36 cellular contexts compared by ENCODE assay signal in genomic region chr18:63058521-63058920, GRCh38.
"Had no signal": no experiment of that assay in that cellular context is flagged by ENCODE, and none has a peak within 500 bp of the region (broad histone marks: within the 10 kb centered on the region; RNA-seq: fewer than 3 reads in every experiment).

No MANE protein-coding gene starts in this region.

- H3K27ac Mint-ChIP-seq: activated CD4-positive, alpha-beta T cell treated with anti-CD3 and anti-CD28 coated beads, Interleukin-2, amount 10 ng/mL, durations not matched to agents 24 days and 14 days; activated CD8-positive, alpha-beta T cell treated with anti-CD3 and anti-CD28 coated beads for 36 hours; activated naive CD4-positive, alpha-beta T cell treated with anti-CD3 and anti-CD28 coated beads, Interleukin-2, amount 50 U/mL, for 24 hours; activated T-cell treated with anti-CD3 and anti-CD28 coated beads, Interleukin-2, amount 50 U/mL, for 72 hours; activated T-helper 17 cell treated with anti-CD3 and anti-CD28 coated beads, Interleukin-2, amount 50 U/mL, for 72 hours had no signal

- H3K4me3 Mint-ChIP-seq: activated CD4-positive, alpha-beta T cell treated with anti-CD3 and anti-CD28 coated beads, Interleukin-2, amount 10 ng/mL, durations not matched to agents 24 days and 14 days; activated CD8-positive, alpha-beta T cell treated with anti-CD3 and anti-CD28 coated beads for 36 hours; activated naive CD4-positive, alpha-beta T cell treated with anti-CD3 and anti-CD28 coated beads, Interleukin-2, amount 50 U/mL, for 24 hours; activated T-cell treated with anti-CD3 and anti-CD28 coated beads, Interleukin-2, amount 50 U/mL, for 72 hours; activated T-helper 17 cell treated with anti-CD3 and anti-CD28 coated beads, Interleukin-2, amount 50 U/mL, for 72 hours; brain had no signal

- DNase-seq: activated CD4-positive, alpha-beta T cell treated with anti-CD3 and anti-CD28 coated beads, Interleukin-2, amount 10 ng/mL, durations not matched to agents 24 days and 14 days; activated CD4-positive, alpha-beta T cell treated with anti-CD3 and anti-CD28 coated beads, Interleukin-2, amount 50 U/mL, for 4 hours; activated CD8-positive, alpha-beta T cell treated with anti-CD3 and anti-CD28 coated beads for 36 hours; activated effector memory CD4-positive, alpha-beta T cell treated with anti-CD3 and anti-CD28 coated beads, Interleukin-2, amount 50 U/mL, for 16 hours; activated naive CD4-positive, alpha-beta T cell; activated T-cell treated with anti-CD3 and anti-CD28 coated beads, Interleukin-2, amount 50 U/mL, for 1 hour; activated T-cell treated with anti-CD3 and anti-CD28 coated beads, Interleukin-2, amount 50 U/mL, for 72 hours; anterior cingulate cortex; caudate nucleus; cerebellar nuclear complex; Kasumi-1; KG1; MM.1S; NCI-H1092 treated with DMSO at 0.1 percent for 48 hours; NCI-H1417; NCI-H146; NCI-H187; NCI-H2029 treated with DMSO at 0.1 percent for 48 hours; NCI-H2107; NCI-H2171; NCI-H510A; NCI-H526; NCI-H748 treated with DMSO at 0.1 percent for 48 hours; NK-92 treated with Interleukin-12 subunit alpha and Interleukin-12 subunit beta, amount 100 ng/mL, for 24 hours; PC-3; SIG-M5; SW 1271; T-helper 1 cell; T1000 had no signal

- H3K4me1 Mint-ChIP-seq: activated T-helper 17 cell treated with anti-CD3 and anti-CD28 coated beads, Interleukin-2, amount 50 U/mL, for 72 hours had no signal

- H3K9me3 Mint-ChIP-seq: activated CD4-positive, alpha-beta T cell treated with anti-CD3 and anti-CD28 coated beads, Interleukin-2, amount 10 ng/mL, durations not matched to agents 24 days and 14 days; activated CD8-positive, alpha-beta T cell treated with anti-CD3 and anti-CD28 coated beads for 36 hours; activated naive CD4-positive, alpha-beta T cell treated with anti-CD3 and anti-CD28 coated beads, Interleukin-2, amount 50 U/mL, for 24 hours; activated T-cell treated with anti-CD3 and anti-CD28 coated beads, Interleukin-2, amount 50 U/mL, for 72 hours; activated T-helper 17 cell treated with anti-CD3 and anti-CD28 coated beads, Interleukin-2, amount 50 U/mL, for 72 hours had no signal

- H3K36me3 Mint-ChIP-seq: activated naive CD4-positive, alpha-beta T cell treated with anti-CD3 and anti-CD28 coated beads, Interleukin-2, amount 50 U/mL, for 24 hours; brain had no signal

- ATAC-seq: activated CD8-positive, alpha-beta T cell treated with anti-CD3 and anti-CD28 coated beads for 36 hours; activated T-cell treated with anti-CD3 and anti-CD28 coated beads, Interleukin-2, amount 50 U/mL, for 72 hours; activated T-helper 17 cell treated with anti-CD3 and anti-CD28 coated beads, Interleukin-2, amount 50 U/mL, for 72 hours; PC-3; Right ventricle myocardium inferior had no signal

- H3K27me3 Mint-ChIP-seq: activated CD8-positive, alpha-beta T cell treated with anti-CD3 and anti-CD28 coated beads for 36 hours; activated naive CD4-positive, alpha-beta T cell treated with anti-CD3 and anti-CD28 coated beads, Interleukin-2, amount 50 U/mL, for 24 hours had no signal

- H3K27ac ChIP-seq: RWPE1 had no signal

- FAIRE-seq: bronchial epithelial cell, RCC 7860 had no signal
